Comparison of ENCODE assay signal across 8 cellular contexts in genomic region chr6:1608976-1609661, GRCh38. TPM values are rescaled to one million over a fixed set of nuclear protein-coding genes. Genes with fewer than 3 reads are reported as not detected.
DNase-seq lines count a peak whose midpoint lies in the region; ATAC-seq and TF ChIP-seq lines count a peak whose summit lies in the region.

No MANE protein-coding gene starts in this region.

- H3K4me3 Mint-ChIP-seq in activated naive CD4-positive, alpha-beta T cell treated with anti-CD3 and anti-CD28 coated beads, Interleukin-2, amount 50 U/mL, for 24 hours, result peak overlapping the region; percentile 76

- peaks cover 56% of the 10 kb centered on the region for H3K4me1 Mint-ChIP-seq in activated naive CD4-positive, alpha-beta T cell treated with anti-CD3 and anti-CD28 coated beads, Interleukin-2, amount 50 U/mL, for 24 hours

- no peak for DNase-seq in activated naive CD4-positive, alpha-beta T cell treated with Interleukin-2 at 50 U/mL for 16 hours
- DNase-seq in SK-N-DZ (ENCODE audit: low spot score), result peak; percentile 65
- DNase-seq in cortex of kidney (lab: John Stamatoyannopoulos, UW), result no peak
- DNase-seq in amniotic stem cell (lab: John Stamatoyannopoulos, UW), result no peak

- TF ChIP-seq CTCF in parathyroid adenoma (IDR thresholded peaks at IDR 0.05), result no peak

- H3K4me2 ChIP-seq in parathyroid adenoma (ENCODE audit: low read length), result peak overlapping the region; percentile 72

- H3K4me1 ChIP-seq in esophagus (ENCODE audit: control insufficient read depth in 2 of 2, insufficient read depth in 2 of 2, low read length in 1 of 2) (peaks cover 12 to 13% of the 10 kb centered on the region in 2 donors), parathyroid adenoma (no peaks in the 10 kb centered on the region)

- H3K9me3 ChIP-seq in esophagus (ENCODE audit: control insufficient read depth in 2 of 2, insufficient read depth in 1 of 2, low read depth in 1 of 2, low read length in 1 of 2) (peaks cover 0 to 4% of the 10 kb centered on the region in 2 donors), parathyroid adenoma (ENCODE audit: control insufficient read depth, low read length) (no peaks in the 10 kb centered on the region)

- H3K27me3 Mint-ChIP-seq in activated naive CD4-positive, alpha-beta T cell treated with anti-CD3 and anti-CD28 coated beads, Interleukin-2, amount 50 U/mL, for 24 hours, result peaks cover 47% of the 10 kb centered on the region

- WGBS in esophagus, 2 donors, result 2% methylated on average over 41 to 70 of the region's 70 CpGs

- H3K9ac ChIP-seq in parathyroid adenoma, result no peak overlapping the region

- no peaks in the 10 kb centered on the region for H3K79me2 ChIP-seq in parathyroid adenoma

- H3K27ac Mint-ChIP-seq in activated naive CD4-positive, alpha-beta T cell treated with anti-CD3 and anti-CD28 coated beads, Interleukin-2, amount 50 U/mL, for 24 hours, result no peak overlapping the region

- peak overlapping the region in 1 of 2 donors; percentile 52 for H3K27ac ChIP-seq in esophagus (ENCODE audit: low read depth in 2 of 2, low read length in 1 of 2)
- peak overlapping the region; percentile 12 for H3K27ac ChIP-seq in parathyroid adenoma

- no peak for ATAC-seq in GM18907 (IDR thresholded peaks at IDR 0.05; ENCODE audit: unreplicated experiment)

- H3K36me3 ChIP-seq in esophagus (ENCODE audit: control insufficient read depth in 2 of 2, insufficient read depth in 2 of 2, low read length in 1 of 2), result no peaks in the 10 kb centered on the region
- no peaks in the 10 kb centered on the region for H3K36me3 ChIP-seq in parathyroid adenoma (ENCODE audit: control insufficient read depth, insufficient read depth, low read length)

- no peaks in the 10 kb centered on the region for H3K9me3 Mint-ChIP-seq in activated naive CD4-positive, alpha-beta T cell treated with anti-CD3 and anti-CD28 coated beads, Interleukin-2, amount 50 U/mL, for 24 hours

- H3K27me3 ChIP-seq in esophagus (ENCODE audit: control insufficient read depth in 1 of 2, insufficient read depth in 2 of 2, low read length in 2 of 2) (peaks cover 3 to 26% of the 10 kb centered on the region in 2 donors), parathyroid adenoma (ENCODE audit: control insufficient read depth, insufficient read depth, low read length) (peaks cover 19% of the 10 kb centered on the region)

- H2AFZ ChIP-seq in parathyroid adenoma, result peak overlapping the region; percentile 65

- no peaks in the 10 kb centered on the region for H3K36me3 Mint-ChIP-seq in activated naive CD4-positive, alpha-beta T cell treated with anti-CD3 and anti-CD28 coated beads, Interleukin-2, amount 50 U/mL, for 24 hours

- H3K4me3 ChIP-seq in esophagus (ENCODE audit: low read depth in 1 of 2, low read length in 2 of 2) (peak overlapping the region; percentile 65 to 72), parathyroid adenoma (ENCODE audit: low read depth, low read length) (peak overlapping the region; percentile 47)

RNA-seq across cellular contexts. Expression of gene FOXC1, which starts 0.6 kb away (rescaled TPM):
- 14.2 and 15.1 TPM in 2 replicates for polyA plus RNA-seq in SK-N-DZ (2014; cell fraction: cytosol; rRNA removed)
- 10.1 and 11.9 TPM in 2 replicates for polyA plus RNA-seq in SK-N-DZ (2014; cell fraction: nucleus; rRNA removed)
- 1 to 10 TPM; 1.5 to 2.3 TPM for polyA plus RNA-seq in esophagus
